In genomic region chr7:767580-767940, GRCh38 we compare ENCODE assay signal across 12 cellular contexts. TPM values are rescaled to one million over a fixed set of nuclear protein-coding genes. Genes with fewer than 3 reads are reported as not detected.
DNase-seq lines count a peak whose midpoint lies in the region; ATAC-seq, FAIRE-seq and TF ChIP-seq lines count a peak whose summit lies in the region.
"Had no signal": no experiment of that assay in that cellular context is flagged by ENCODE, and none has a peak within 500 bp of the region (broad histone marks: within the 10 kb centered on the region; RNA-seq: fewer than 3 reads in every experiment).

No MANE protein-coding gene starts in this region.

- H3K27me3 ChIP-seq in mammary epithelial cell (ENCODE audit: insufficient read depth, low read length) = no peaks in the 10 kb centered on the region

- H3K36me3 Mint-ChIP-seq in activated CD4-positive, alpha-beta memory T cell treated with anti-CD3 and anti-CD28 coated beads, Interleukin-2, amount 10 ng/mL, durations not matched to agents 7 days and 5 days (ENCODE audit: low read depth) = peaks cover 17% of the 10 kb centered on the region

- H4K20me1 ChIP-seq in mammary epithelial cell (ENCODE audit: insufficient read depth, low read length) = no peaks in the 10 kb centered on the region

- CTCF ChIA-PET in mammary epithelial cell (lab: Charles Lee; ENCODE audit: low non-redundant PET) = interaction anchor here (0.6 to 0.9 kb wide), 2 partner anchors 19 to 434 kb away, joined by 5 to 9 read pairs; no protein-coding TSS in a partner anchor
- CTCF ChIA-PET in activated CD4-positive, alpha-beta memory T cell treated with anti-CD3 and anti-CD28 coated beads, Interleukin-2, amount 10 ng/mL, durations not matched to agents 7 days and 5 days (lab: Charles Lee) = interaction anchor here (0.6 to 1.4 kb wide), 4 partner anchors 14 to 453 kb away, joined by 3 read pairs; no protein-coding TSS in a partner anchor

- peaks cover 5% of the 10 kb centered on the region for H3K4me1 ChIP-seq in mammary epithelial cell (ENCODE audit: insufficient read depth, low read length)

- H3K27me3 Mint-ChIP-seq in activated CD4-positive, alpha-beta memory T cell treated with anti-CD3 and anti-CD28 coated beads, Interleukin-2, amount 10 ng/mL, durations not matched to agents 7 days and 5 days = no peaks in the 10 kb centered on the region
- H3K27me3 Mint-ChIP-seq: activated naive CD4-positive, alpha-beta T cell treated with anti-CD3 and anti-CD28 coated beads, Interleukin-2, amount 50 U/mL, for 24 hours had no signal

- H3K9me3 ChIP-seq in mammary epithelial cell (replicated peaks; ENCODE audit: insufficient read depth, low read length) = no peaks in the 10 kb centered on the region

- TF ChIP-seq CTCF in mammary epithelial cell (conservative IDR thresholded peaks at IDR 0.05 in 1 of 2, IDR thresholded peaks at IDR 0.05 in 1 of 2; ENCODE audit: extremely low read depth in 1 of 2, insufficient read depth in 1 of 2, low read depth in 1 of 2, low read length in 2 of 2) = no peak

- no peaks in the 10 kb centered on the region for H3K79me2 ChIP-seq in mammary epithelial cell (ENCODE audit: insufficient read depth, low read length)

- no peak overlapping the region for H3K4me3 ChIP-seq in mammary epithelial cell (replicated peaks in 1 of 3; ENCODE audit: insufficient read depth in 1 of 3, low read depth in 2 of 3, low read length in 3 of 3)

- DNase-seq in NCI-H187 (lab: John Stamatoyannopoulos, UW) (peak; percentile 58 to 70), NCI-H187 treated with DMSO at 0.1 percent for 48 hours (lab: John Stamatoyannopoulos, UW) (no peak), NCI-H2171 treated with DMSO at 0.1 percent for 48 hours (lab: John Stamatoyannopoulos, UW) (peak; percentile 96), mammary epithelial cell (peak; percentile 11), occipital lobe (lab: John Stamatoyannopoulos, UW) (peak; percentile 58), HTR-8/SVneo (ENCODE audit: insufficient read length, low spot score) (no peak)
- DNase-seq in activated CD4-positive, alpha-beta memory T cell treated with anti-CD3 and anti-CD28 coated beads, Interleukin-2, amount 10 ng/mL, durations not matched to agents 7 days and 5 days = no peak
- DNase-seq: activated CD4-positive, alpha-beta T cell treated with anti-CD3 and anti-CD28 coated beads for 4 hours; HCEC 1CT; MM.1S had no signal

- peak overlapping the region; percentile 30 for H2AFZ ChIP-seq in mammary epithelial cell (ENCODE audit: low read depth, low read length)

- no peak overlapping the region for H3K4me2 ChIP-seq in mammary epithelial cell (ENCODE audit: insufficient read depth, low read depth, low read length)

- BruUV-seq in mammary epithelial cell (replicated peaks; lab: Mats Ljungman, UMichigan) = no TSS peak

- H3K36me3 ChIP-seq in mammary epithelial cell (ENCODE audit: insufficient read depth, low read length) = peaks cover 4% of the 10 kb centered on the region

- intact Hi-C loops in mammary epithelial cell (cut with micrococcal nuclease) = no loop called here

- no peak overlapping the region for H3K9ac ChIP-seq in mammary epithelial cell (ENCODE audit: insufficient read depth, low read length)

- H3K27ac Mint-ChIP-seq in activated CD4-positive, alpha-beta memory T cell treated with anti-CD3 and anti-CD28 coated beads, Interleukin-2, amount 10 ng/mL, durations not matched to agents 7 days and 5 days = no peak overlapping the region

- H3K9me3 Mint-ChIP-seq in activated CD4-positive, alpha-beta memory T cell treated with anti-CD3 and anti-CD28 coated beads, Interleukin-2, amount 10 ng/mL, durations not matched to agents 7 days and 5 days = no peaks in the 10 kb centered on the region
- H3K9me3 Mint-ChIP-seq: activated naive CD4-positive, alpha-beta T cell treated with anti-CD3 and anti-CD28 coated beads, Interleukin-2, amount 50 U/mL, for 24 hours had no signal

- dilution Hi-C loops in mammary epithelial cell (cut with HindIII; ENCODE audit: low sequenced_read_pairs) = no loop called here

- in situ Hi-C loops in mammary epithelial cell (cut with MboI; ENCODE audit: low sequenced_read_pairs in 2 of 2) = no loop called here

- H3K4me1 Mint-ChIP-seq in activated CD4-positive, alpha-beta memory T cell treated with anti-CD3 and anti-CD28 coated beads, Interleukin-2, amount 10 ng/mL, durations not matched to agents 7 days and 5 days = peaks cover 1% of the 10 kb centered on the region
- H3K4me1 Mint-ChIP-seq: activated naive CD4-positive, alpha-beta T cell treated with anti-CD3 and anti-CD28 coated beads, Interleukin-2, amount 50 U/mL, for 24 hours had no signal

- H3K27ac ChIP-seq in mammary epithelial cell (ENCODE audit: insufficient read depth, low read depth, low read length) = no peak overlapping the region

- no peak for FAIRE-seq in HTR-8/SVneo (lab: Jason Lieb, UNC)

- ATAC-seq in HG03095 (IDR thresholded peaks at IDR 0.05; ENCODE audit: unreplicated experiment) = no peak

- POLR2A ChIA-PET in activated CD4-positive, alpha-beta memory T cell treated with anti-CD3 and anti-CD28 coated beads, Interleukin-2, amount 10 ng/mL, durations not matched to agents 7 days and 5 days (lab: Charles Lee) = no interaction called here

- WGBS in mammary epithelial cell (ENCODE audit: low coverage, missing lambda C conversion rate) = 66% methylated on average over 13 of the region's 21 CpGs

- no peak overlapping the region for H3K4me3 Mint-ChIP-seq in activated CD4-positive, alpha-beta memory T cell treated with anti-CD3 and anti-CD28 coated beads, Interleukin-2, amount 10 ng/mL, durations not matched to agents 7 days and 5 days
- H3K4me3 Mint-ChIP-seq: activated naive CD4-positive, alpha-beta T cell treated with anti-CD3 and anti-CD28 coated beads, Interleukin-2, amount 50 U/mL, for 24 hours had no signal

RNA-seq across cellular contexts. Expression of gene PRKAR1B, which starts 40.5 kb away (rescaled TPM):
- total RNA-seq in mammary epithelial cell = 10 to 100 TPM; 24.3 to 34.5 TPM
- polyA plus RNA-seq in mammary epithelial cell = 31.9 TPM
- 39.9 TPM for polyA minus RNA-seq in mammary epithelial cell
- 81.9 TPM for total RNA-seq in occipital lobe
- total RNA-seq in activated CD4-positive, alpha-beta memory T cell treated with anti-CD3 and anti-CD28 coated beads, Interleukin-2, amount 10 ng/mL, durations not matched to agents 7 days and 5 days = 10 to 100 TPM; 13.1 to 13.4 TPM

RNA-seq across cellular contexts. Expression of gene DNAAF5, which starts 41.1 kb away (rescaled TPM):
- total RNA-seq in mammary epithelial cell (10 to 100 TPM; 27.8 to 34.0 TPM), occipital lobe (7.0 TPM)
- 52.4 TPM for polyA plus RNA-seq in mammary epithelial cell
- polyA minus RNA-seq in mammary epithelial cell = 64.4 TPM
- 10 to 100 TPM; 16.8 to 19.7 TPM for total RNA-seq in activated CD4-positive, alpha-beta memory T cell treated with anti-CD3 and anti-CD28 coated beads, Interleukin-2, amount 10 ng/mL, durations not matched to agents 7 days and 5 days

Comparison
In these comparisons a context has a peak if more than half of its experiments do, and no peak if none do; other contexts are left out.
1. DNase-seq: peak in NCI-H187 (2 of 2), NCI-H2171 treated with DMSO at 0.1 percent for 48 hours (single experiment), mammary epithelial cell (single experiment) and occipital lobe (single experiment); none in NCI-H187 treated with DMSO at 0.1 percent for 48 hours (single experiment), activated CD4-positive, alpha-beta memory T cell treated with anti-CD3 and anti-CD28 coated beads, Interleukin-2, amount 10 ng/mL, durations not matched to agents 7 days and 5 days (single experiment) and HTR-8/SVneo (single experiment).